In the genomic region with DNA sequence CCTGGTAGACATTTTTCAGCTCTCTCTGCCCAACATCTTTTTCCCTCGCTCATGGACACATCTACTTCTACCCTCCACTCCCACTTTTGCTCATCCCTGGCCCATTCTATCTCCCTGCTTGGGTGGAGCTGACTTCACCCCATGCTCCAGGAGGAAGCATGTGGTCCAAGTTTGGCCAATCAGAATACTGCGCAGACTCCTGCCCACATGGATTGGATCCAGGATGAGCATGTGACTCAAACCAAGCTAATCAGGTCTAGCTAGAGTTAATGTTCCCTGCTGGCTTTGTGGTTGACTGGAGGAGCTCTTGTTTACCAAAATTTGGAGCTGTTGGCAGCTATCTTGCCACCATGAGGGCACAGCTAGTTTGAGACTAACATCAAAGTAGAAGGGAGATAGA, we compare ENCODE assay signal across 38 cellular contexts.
"Had no signal": no experiment of that assay in that cellular context is flagged by ENCODE, and none has a peak within 500 bp of the region (broad histone marks: within the 10 kb centered on the region; RNA-seq: fewer than 3 reads in every experiment).

No MANE protein-coding gene starts in this region.

- H3K36me3 ChIP-seq: adrenal gland, brain microvascular endothelial cell, breast epithelium, cardiac muscle cell had no signal

- H3K36me3 Mint-ChIP-seq: activated CD4-positive, alpha-beta memory T cell treated with anti-CD3 and anti-CD28 coated beads for 36 hours had no signal

- H3K4me3 ChIP-seq: adrenal gland, body of pancreas, breast epithelium, cardiac muscle cell had no signal

- H3K4me3 Mint-ChIP-seq: activated B cell treated with CpG ODN at 0.5 μM for 24 hours; activated CD4-positive, alpha-beta memory T cell treated with anti-CD3 and anti-CD28 coated beads for 36 hours; activated CD4-positive, alpha-beta T cell treated with anti-CD3 and anti-CD28 coated beads, Interleukin-2, amount 10 ng/mL, durations not matched to agents 24 days and 14 days; activated CD8-positive, alpha-beta T cell treated with anti-CD3 and anti-CD28 coated beads for 36 hours; activated naive CD4-positive, alpha-beta T cell treated with anti-CD3 and anti-CD28 coated beads for 36 hours; activated naive CD8-positive, alpha-beta T cell treated with anti-CD3 and anti-CD28 coated beads for 36 hours; activated T-cell treated with anti-CD3 and anti-CD28 coated beads, Interleukin-2, amount 50 U/mL, for 4 hours; activated T-helper 1 cell treated with anti-CD3 and anti-CD28 coated beads, Interleukin-12 subunit alpha, Interleukin-12 subunit beta, Interleukin-2, Interleukin-4 antibody, amounts not matched to agents 30 ng/mL and 10 ng/mL and 1 ng/mL, durations not matched to agents 14 hours and 24 hours and 36 hours; activated T-helper 17 cell treated with anti-CD3 and anti-CD28 coated beads, Interleukin-2, amount 50 U/mL, for 72 hours; central memory CD8-positive, alpha-beta T cell; T-helper 1 cell treated with Interleukin-12 subunit alpha and Interleukin-12 subunit beta and Interleukin-4 antibody, amounts not matched to agents 30 μg/mL and 1 μg/mL, for 36 hours; T-helper 2 cell treated with Interferon-gamma antibody and Interleukin-4, amounts not matched to agents 5 μg/mL and 100 μg/mL, for 36 hours had no signal

- H3K9me3 ChIP-seq: adrenal gland, body of pancreas, breast epithelium had no signal

- ATAC-seq: activated CD8-positive, alpha-beta T cell treated with anti-CD3 and anti-CD28 coated beads for 36 hours; activated naive CD4-positive, alpha-beta T cell treated with anti-CD3 and anti-CD28 coated beads, Interleukin-2, amount 50 U/mL, for 72 hours; activated T-cell treated with anti-CD3 and anti-CD28 coated beads, Interleukin-2, amount 50 U/mL, for 4 hours; activated T-cell treated with anti-CD3 and anti-CD28 coated beads, Interleukin-2, amount 50 U/mL, for 72 hours; activated T-helper 17 cell treated with anti-CD3 and anti-CD28 coated beads, Interleukin-2, amount 50 U/mL, for 72 hours; body of pancreas had no signal

- H3K27ac ChIP-seq: adrenal gland, body of pancreas, brain microvascular endothelial cell, breast epithelium, cardiac muscle cell, VCaP had no signal

- H3K9me3 Mint-ChIP-seq: activated B cell treated with CpG ODN at 0.5 μM for 24 hours; activated CD4-positive, alpha-beta memory T cell treated with anti-CD3 and anti-CD28 coated beads for 36 hours; activated naive CD4-positive, alpha-beta T cell treated with anti-CD3 and anti-CD28 coated beads for 36 hours; activated T-cell treated with anti-CD3 and anti-CD28 coated beads, Interleukin-2, amount 50 U/mL, for 4 hours; central memory CD8-positive, alpha-beta T cell; T-helper 1 cell treated with Interleukin-12 subunit alpha and Interleukin-12 subunit beta and Interleukin-4 antibody, amounts not matched to agents 30 μg/mL and 1 μg/mL, for 36 hours had no signal

- H3K27me3 ChIP-seq: adrenal gland, body of pancreas, brain microvascular endothelial cell, breast epithelium, cardiac muscle cell had no signal

- FAIRE-seq: astrocyte, TTC549 had no signal

- H3K27ac Mint-ChIP-seq: activated B cell treated with CpG ODN at 0.5 μM for 24 hours; activated CD4-positive, alpha-beta memory T cell treated with anti-CD3 and anti-CD28 coated beads for 36 hours; activated CD8-positive, alpha-beta T cell treated with anti-CD3 and anti-CD28 coated beads for 36 hours; activated naive CD4-positive, alpha-beta T cell treated with anti-CD3 and anti-CD28 coated beads for 36 hours; activated naive CD4-positive, alpha-beta T cell treated with anti-CD3 and anti-CD28 coated beads, Interleukin-2, amount 50 U/mL, for 72 hours; activated naive CD8-positive, alpha-beta T cell treated with anti-CD3 and anti-CD28 coated beads for 36 hours; activated T-cell treated with anti-CD3 and anti-CD28 coated beads, Interleukin-2, amount 50 U/mL, for 72 hours; T-helper 1 cell treated with Interleukin-12 subunit alpha and Interleukin-12 subunit beta and Interleukin-4 antibody, amounts not matched to agents 30 μg/mL and 1 μg/mL, for 36 hours; T-helper 2 cell treated with Interferon-gamma antibody and Interleukin-4, amounts not matched to agents 5 μg/mL and 100 μg/mL, for 36 hours had no signal

- DNase-seq: activated B cell treated with CpG ODN at 0.5 μM for 24 hours; activated CD4-positive, alpha-beta memory T cell treated with anti-CD3 and anti-CD28 coated beads for 36 hours; activated CD4-positive, alpha-beta T cell treated with anti-CD3 and anti-CD28 coated beads for 4 hours; activated CD4-positive, alpha-beta T cell treated with anti-CD3 and anti-CD28 coated beads, Interleukin-2, amount 10 ng/mL, durations not matched to agents 24 days and 14 days; activated CD4-positive, alpha-beta T cell treated with anti-CD3 and anti-CD28 coated beads, Interleukin-2, amount 50 U/mL, for 1 hour; activated CD4-positive, alpha-beta T cell treated with anti-CD3 and anti-CD28 coated beads, Interleukin-2, amount 50 U/mL, for 4 hours; activated CD4-positive, CD25-positive, alpha-beta regulatory T cell treated with anti-CD3 and anti-CD28 coated beads, Interleukin-2, amount 50 U/mL, for 72 hours; activated CD8-positive, alpha-beta memory T cell treated with anti-CD3 and anti-CD28 coated beads, Interleukin-2, amount 50 U/mL, for 4 hours; activated CD8-positive, alpha-beta T cell treated with anti-CD3 and anti-CD28 coated beads for 36 hours; activated effector memory CD4-positive, alpha-beta T cell treated with anti-CD3 and anti-CD28 coated beads, Interleukin-2, amount 50 U/mL, for 16 hours; activated gamma-delta T cell treated with Interleukin-2 at 50 U/mL for 16 hours; activated naive CD4-positive, alpha-beta T cell; activated naive CD4-positive, alpha-beta T cell treated with anti-CD3 and anti-CD28 coated beads for 36 hours; activated naive CD4-positive, alpha-beta T cell treated with anti-CD3 and anti-CD28 coated beads, Interleukin-2, amount 50 U/mL, for 16 hours; activated naive CD8-positive, alpha-beta T cell treated with anti-CD3 and anti-CD28 coated beads for 36 hours; activated T-cell treated with anti-CD3 and anti-CD28 coated beads for 4 hours; activated T-cell treated with anti-CD3 and anti-CD28 coated beads, Interleukin-2, amount 50 U/mL, for 1 hour; activated T-cell treated with anti-CD3 and anti-CD28 coated beads, Interleukin-2, amount 50 U/mL, for 4 hours; activated T-cell treated with anti-CD3 and anti-CD28 coated beads, Interleukin-2, amount 50 U/mL, for 72 hours; adrenal gland; amniotic stem cell; aorta; body of pancreas; brain microvascular endothelial cell; caudate nucleus; cerebellar nuclear complex; T-helper 9 cell had no signal

- H3K4me1 ChIP-seq: body of pancreas, breast epithelium had no signal

- H3K4me1 Mint-ChIP-seq: central memory CD8-positive, alpha-beta T cell had no signal
